In the genomic region with DNA sequence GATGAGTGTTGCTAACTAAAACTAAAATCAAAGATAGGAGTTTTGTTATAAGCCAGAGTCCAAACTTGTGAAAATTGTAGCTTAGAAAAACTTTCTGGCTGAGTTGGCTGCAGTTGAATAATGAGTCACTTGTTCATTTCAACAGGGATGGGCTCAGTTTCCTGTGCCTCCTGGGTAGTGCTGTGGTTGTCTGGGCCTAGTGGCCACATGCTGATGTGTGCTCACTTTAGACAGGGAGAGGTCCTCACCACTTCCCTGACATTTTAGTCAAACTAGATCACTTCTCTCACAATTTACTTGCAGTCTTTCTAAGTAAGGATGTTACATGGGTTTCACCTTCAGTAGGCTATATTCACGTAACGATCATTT, we compare ENCODE assay signal across 8 cellular contexts. TPM values are rescaled to one million over a fixed set of nuclear protein-coding genes. Genes with fewer than 3 reads are reported as not detected.
A peak's percentile ranks its signal among the peaks of the same experiment; 100 is the strongest.
DNase-seq lines count a peak whose midpoint lies in the region; ATAC-seq and TF ChIP-seq lines count a peak whose summit lies in the region.

No MANE protein-coding gene starts in this region.

- intact Hi-C loops in lower lobe of right lung (cut with DNase I): no loop called here

- peaks cover 13% of the 10 kb centered on the region for H3F3A ChIP-seq in Loucy (ENCODE audit: low read depth)

- H3K9ac ChIP-seq in Loucy (ENCODE audit: low read depth, low read length, poor library complexity, severe bottlenecking): peak overlapping the region; percentile 13

- CTCF ChIA-PET in activated naive CD4-positive, alpha-beta T cell treated with anti-CD3 and anti-CD28 coated beads, Interleukin-2, amount 10 ng/mL, durations not matched to agents 7 days and 5 days (lab: Charles Lee): interaction anchor here (0.6 to 1.0 kb wide), 3 partner anchors 13 to 35 kb away, joined by 3 to 5 read pairs (median 3); no protein-coding TSS in a partner anchor

- H3K79me2 ChIP-seq in Loucy (ENCODE audit: insufficient read depth, low read length): no peaks in the 10 kb centered on the region

- H3K4me3 Mint-ChIP-seq in CD4-positive, CD25-positive, alpha-beta regulatory T cell: no peak overlapping the region
- H3K4me3 Mint-ChIP-seq in activated naive CD4-positive, alpha-beta T cell treated with anti-CD3 and anti-CD28 coated beads, Interleukin-2, amount 10 ng/mL, durations not matched to agents 7 days and 5 days: no peak overlapping the region

- no peaks in the 10 kb centered on the region for H3K27me3 ChIP-seq in CD4-positive, CD25-positive, alpha-beta regulatory T cell (ENCODE audit: control insufficient read depth, insufficient read depth, low read length)
- H3K27me3 ChIP-seq in Loucy (ENCODE audit: insufficient read depth, low read length, poor library complexity, severe bottlenecking) (no peaks in the 10 kb centered on the region), lower lobe of right lung (ENCODE audit: low read depth) (no peaks in the 10 kb centered on the region)

- no peak overlapping the region for H3K4me3 ChIP-seq in CD4-positive, CD25-positive, alpha-beta regulatory T cell (ENCODE audit: low read depth, low read length)
- H3K4me3 ChIP-seq in Loucy (ENCODE audit: low read length, poor library complexity, severe bottlenecking) (peak overlapping the region; percentile 16), lower lobe of right lung (no peak overlapping the region)

- H3K27me3 Mint-ChIP-seq in CD4-positive, CD25-positive, alpha-beta regulatory T cell: no peaks in the 10 kb centered on the region
- H3K27me3 Mint-ChIP-seq in activated naive CD4-positive, alpha-beta T cell treated with anti-CD3 and anti-CD28 coated beads, Interleukin-2, amount 10 ng/mL, durations not matched to agents 7 days and 5 days: peaks cover 12% of the 10 kb centered on the region

- TF ChIP-seq CTCF in Loucy (conservative IDR thresholded peaks at IDR 0.05; ENCODE audit: low read length) (0 out of 2 replicates have a peak, but pooled peaks have one; percentile 17), lower lobe of right lung (IDR thresholded peaks at IDR 0.05) (no peak)

- H3K36me3 ChIP-seq in CD4-positive, CD25-positive, alpha-beta regulatory T cell (ENCODE audit: control insufficient read depth, insufficient read depth, low read length): no peaks in the 10 kb centered on the region
- H3K36me3 ChIP-seq in Loucy (ENCODE audit: insufficient read depth, low read length) (no peaks in the 10 kb centered on the region), lower lobe of right lung (no peaks in the 10 kb centered on the region)

- H3K4me2 ChIP-seq in Loucy (ENCODE audit: low read depth, low read length, poor library complexity, severe bottlenecking): peak overlapping the region; percentile 54

- peaks cover 0 to 6% (median 1%) of the 10 kb centered on the region in 4 donors for H3K4me1 Mint-ChIP-seq in CD4-positive, CD25-positive, alpha-beta regulatory T cell
- peaks cover 14% of the 10 kb centered on the region for H3K4me1 Mint-ChIP-seq in activated naive CD4-positive, alpha-beta T cell treated with anti-CD3 and anti-CD28 coated beads, Interleukin-2, amount 10 ng/mL, durations not matched to agents 7 days and 5 days

- peak overlapping the region; percentile 72 for H2AFZ ChIP-seq in Loucy (ENCODE audit: low read length)

- H4K20me1 ChIP-seq in Loucy (ENCODE audit: insufficient read depth, low read length, poor library complexity, severe bottlenecking): no peaks in the 10 kb centered on the region

- H3K36me3 Mint-ChIP-seq in CD4-positive, CD25-positive, alpha-beta regulatory T cell: no peaks in the 10 kb centered on the region
- peaks cover under 1% of the 10 kb centered on the region for H3K36me3 Mint-ChIP-seq in activated naive CD4-positive, alpha-beta T cell treated with anti-CD3 and anti-CD28 coated beads, Interleukin-2, amount 10 ng/mL, durations not matched to agents 7 days and 5 days

- peak in 1 of 3 donors; percentile 83 for DNase-seq in CD4-positive, CD25-positive, alpha-beta regulatory T cell
- DNase-seq in activated naive CD4-positive, alpha-beta T cell treated with anti-CD3 and anti-CD28 coated beads, Interleukin-2, amount 10 ng/mL, durations not matched to agents 7 days and 5 days: peak; percentile 67
- DNase-seq in lower lobe of right lung (peak; percentile 53), mucosa of gallbladder (ENCODE audit: low spot score) (no peak), NCI-H1930 (lab: John Stamatoyannopoulos, UW) (no peak)
- no peak for DNase-seq in activated CD4-positive, CD25-positive, alpha-beta regulatory T cell treated with anti-CD3 and anti-CD28 coated beads, Interleukin-2, amount 50 U/mL, for 72 hours

- H3K9me2 ChIP-seq in Loucy (replicated peaks; ENCODE audit: low read depth, low read length): no peaks in the 10 kb centered on the region

- no peak overlapping the region for H3K27ac ChIP-seq in CD4-positive, CD25-positive, alpha-beta regulatory T cell (ENCODE audit: insufficient read depth, low read length, poor library complexity, severe bottlenecking)
- peak overlapping the region; percentile 5 for H3K27ac ChIP-seq in lower lobe of right lung

- peak; percentile 70 to 73 for ATAC-seq in CD4-positive, CD25-positive, alpha-beta regulatory T cell (ENCODE audit: low read depth in 2 of 2)
- ATAC-seq in GM19467 (IDR thresholded peaks at IDR 0.05; ENCODE audit: unreplicated experiment): peak; percentile 71
- ATAC-seq in lower lobe of right lung: peak; percentile 74 to 90

- H3K4me1 ChIP-seq in CD4-positive, CD25-positive, alpha-beta regulatory T cell (ENCODE audit: control insufficient read depth, insufficient read depth, low read length, poor library complexity, severe bottlenecking): peaks cover 8% of the 10 kb centered on the region
- peaks cover 20% of the 10 kb centered on the region for H3K4me1 ChIP-seq in Loucy (ENCODE audit: insufficient read depth, low read length, poor library complexity, severe bottlenecking)
- H3K4me1 ChIP-seq in lower lobe of right lung: peaks cover 8% of the 10 kb centered on the region

- no peak overlapping the region for H3K27ac Mint-ChIP-seq in CD4-positive, CD25-positive, alpha-beta regulatory T cell
- no peak overlapping the region for H3K27ac Mint-ChIP-seq in activated naive CD4-positive, alpha-beta T cell treated with anti-CD3 and anti-CD28 coated beads, Interleukin-2, amount 10 ng/mL, durations not matched to agents 7 days and 5 days

- H3K9me3 ChIP-seq in CD4-positive, CD25-positive, alpha-beta regulatory T cell (ENCODE audit: control insufficient read depth in 2 of 2, low read length in 2 of 2): no peaks in the 10 kb centered on the region
- H3K9me3 ChIP-seq in Loucy (ENCODE audit: insufficient read depth, low read depth, low read length) (no peaks in the 10 kb centered on the region), lower lobe of right lung (no peaks in the 10 kb centered on the region)

- H3K9me3 Mint-ChIP-seq in CD4-positive, CD25-positive, alpha-beta regulatory T cell: no peaks in the 10 kb centered on the region
- H3K9me3 Mint-ChIP-seq in activated naive CD4-positive, alpha-beta T cell treated with anti-CD3 and anti-CD28 coated beads, Interleukin-2, amount 10 ng/mL, durations not matched to agents 7 days and 5 days: no peaks in the 10 kb centered on the region

RNA-seq across cellular contexts. Expression of a gene that starts 6.3 kb away (rescaled TPM):
- 29.5 TPM for total RNA-seq in CD4-positive, CD25-positive, alpha-beta regulatory T cell
- polyA plus RNA-seq in CD4-positive, CD25-positive, alpha-beta regulatory T cell: 10 to 100 TPM; 27.8 to 32.5 (median 29.7) TPM
- total RNA-seq in lower lobe of right lung (29.0 TPM), mucosa of gallbladder (33.7 TPM)

Comparison
In these comparisons a context has a peak if more than half of its experiments do, and no peak if none do; other contexts are left out.
1. DNase-seq: peak in activated naive CD4-positive, alpha-beta T cell treated with anti-CD3 and anti-CD28 coated beads, Interleukin-2, amount 10 ng/mL, durations not matched to agents 7 days and 5 days (single experiment) and lower lobe of right lung (single experiment); none in activated CD4-positive, CD25-positive, alpha-beta regulatory T cell treated with anti-CD3 and anti-CD28 coated beads, Interleukin-2, amount 50 U/mL, for 72 hours (single experiment), mucosa of gallbladder (single experiment) and NCI-H1930 (0 of 2).
2. Peak in every context shown above with its lines, with median percentiles within 50 percentile points of each other: ATAC-seq.